ENCODE assay signal across 20 cellular contexts in the genomic region with DNA sequence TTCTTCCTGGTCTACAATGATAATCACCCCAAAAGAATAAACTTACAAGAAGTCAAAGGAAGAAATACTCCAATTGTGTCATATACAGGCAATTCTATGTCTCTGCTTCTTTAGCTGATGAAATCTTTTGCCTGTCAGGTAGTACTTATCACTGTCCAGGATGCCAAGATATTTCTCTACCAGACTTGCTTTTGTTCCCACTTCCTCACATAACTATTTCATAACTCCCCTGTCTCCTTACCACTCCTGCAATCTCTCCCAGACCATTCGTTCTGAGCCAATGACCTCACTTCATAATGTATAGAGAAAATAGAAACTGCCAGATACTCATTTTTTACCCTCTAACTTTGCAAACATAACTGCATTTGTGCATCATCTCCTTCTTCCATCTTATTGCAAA. TPM values are rescaled to one million over a fixed set of nuclear protein-coding genes. Genes with fewer than 3 reads are reported as not detected.
DNase-seq lines count a peak whose midpoint lies in the region; ATAC-seq, FAIRE-seq and TF ChIP-seq lines count a peak whose summit lies in the region.
"Had no signal": no experiment of that assay in that cellular context is flagged by ENCODE, and none has a peak within 500 bp of the region (broad histone marks: within the 10 kb centered on the region; RNA-seq: fewer than 3 reads in every experiment).

No MANE protein-coding gene starts in this region.

- peaks cover 6% of the 10 kb centered on the region for H3K4me1 Mint-ChIP-seq in MCF 10A (ENCODE audit: insufficient read depth, unreplicated experiment)
- H3K4me1 Mint-ChIP-seq: CD14-positive monocyte; CD4-positive, alpha-beta memory T cell; GM23338 had no signal

- 81% methylated on average over 1 of the region's 1 CpG for WGBS in mammary epithelial cell (ENCODE audit: low coverage, missing lambda C conversion rate)

- H3K4me1 ChIP-seq in mammary epithelial cell (ENCODE audit: insufficient read depth, low read length) (no peaks in the 10 kb centered on the region), mucosa of descending colon (ENCODE audit: low read depth) (no peaks in the 10 kb centered on the region)
- H3K4me1 ChIP-seq: BLaER1 had no signal

- no peaks in the 10 kb centered on the region for H3K9me3 Mint-ChIP-seq in MCF 10A (ENCODE audit: unreplicated experiment)
- H3K9me3 Mint-ChIP-seq: GM23338, HFFc6 had no signal

- intact Hi-C loops in MCF 10A (cut with micrococcal nuclease) = no loop called here
- intact Hi-C loops in mammary epithelial cell (cut with micrococcal nuclease) = no loop called here
- intact Hi-C loops in mucosa of descending colon (cut with DNase I, micrococcal nuclease) = no loop called here

- no peaks in the 10 kb centered on the region for H3K27me3 ChIP-seq in mammary epithelial cell (ENCODE audit: insufficient read depth, low read length)
- H3K27me3 ChIP-seq in bronchial epithelial cell (ENCODE audit: control insufficient read depth, insufficient read depth, low read length) = no peaks in the 10 kb centered on the region
- H3K27me3 ChIP-seq: BLaER1 had no signal

- no peak overlapping the region for H3K4me3 Mint-ChIP-seq in MCF 10A (ENCODE audit: unreplicated experiment)
- H3K4me3 Mint-ChIP-seq: CD14-positive monocyte; CD4-positive, alpha-beta memory T cell; GM23338; HFFc6 had no signal

- no peak for TF ChIP-seq CTCF in MCF 10A (IDR thresholded peaks at IDR 0.05; ENCODE audit: unreplicated experiment)
- no peak for TF ChIP-seq CTCF in mammary epithelial cell (conservative IDR thresholded peaks at IDR 0.05 in 1 of 2, IDR thresholded peaks at IDR 0.05 in 1 of 2; ENCODE audit: extremely low read depth in 1 of 2, insufficient read depth in 1 of 2, low read depth in 1 of 2, low read length in 2 of 2)
- TF ChIP-seq CTCF in bronchial epithelial cell (IDR thresholded peaks at IDR 0.05; ENCODE audit: insufficient read depth, low read length, severe bottlenecking) = no peak
- no peak for TF ChIP-seq CTCF in mucosa of descending colon (IDR thresholded peaks at IDR 0.05)

- no peaks in the 10 kb centered on the region for H3K79me2 ChIP-seq in mammary epithelial cell (ENCODE audit: insufficient read depth, low read length)

- no peak overlapping the region for H3K9ac ChIP-seq in mammary epithelial cell (ENCODE audit: insufficient read depth, low read length)
- H3K9ac ChIP-seq: BLaER1 had no signal

- no peak overlapping the region for H3K27ac ChIP-seq in mammary epithelial cell (ENCODE audit: insufficient read depth, low read depth, low read length)
- H3K27ac ChIP-seq: BLaER1 had no signal

- no peaks in the 10 kb centered on the region for H4K20me1 ChIP-seq in mammary epithelial cell (ENCODE audit: insufficient read depth, low read length)
- H4K20me1 ChIP-seq: BLaER1 had no signal

- BruUV-seq in MCF 10A (replicated peaks; lab: Mats Ljungman, UMichigan) = no TSS peak
- BruUV-seq in mammary epithelial cell (replicated peaks; lab: Mats Ljungman, UMichigan) = no TSS peak

- H3K36me3 Mint-ChIP-seq in MCF 10A (ENCODE audit: insufficient read depth, unreplicated experiment) = no peaks in the 10 kb centered on the region
- H3K36me3 Mint-ChIP-seq: CD4-positive, alpha-beta memory T cell had no signal

- H3K4me3 ChIP-seq in mammary epithelial cell (replicated peaks in 1 of 3; ENCODE audit: insufficient read depth in 1 of 3, low read depth in 2 of 3, low read length in 3 of 3) (no peak overlapping the region), bronchial epithelial cell (ENCODE audit: low read depth, low read length) (no peak overlapping the region), mucosa of descending colon (no peak overlapping the region)
- H3K4me3 ChIP-seq: BLaER1, GM23338 had no signal

- dilution Hi-C loops in mammary epithelial cell (cut with HindIII; ENCODE audit: low sequenced_read_pairs) = no loop called here

- POLR2A ChIA-PET in MCF 10A (lab: Yijun Ruan, JAX) = no interaction called here

- H3K4me2 ChIP-seq in mammary epithelial cell (ENCODE audit: insufficient read depth, low read depth, low read length) = no peak overlapping the region
- H3K4me2 ChIP-seq: BLaER1, GM23338 had no signal

- no peak overlapping the region for H2AFZ ChIP-seq in mammary epithelial cell (ENCODE audit: low read depth, low read length)
- H2AFZ ChIP-seq: GM23338 had no signal

- peak; percentile 29 for DNase-seq in MCF 10A (ENCODE audit: unreplicated experiment)
- DNase-seq in mammary epithelial cell = no peak
- peak; percentile 10 for DNase-seq in OCI-M1 (lab: John Stamatoyannopoulos, UW)
- no peak for DNase-seq in bronchial epithelial cell (ENCODE audit: low read depth)
- DNase-seq in GOT3 (lab: John Stamatoyannopoulos, UW) = no peak
- DNase-seq in mucosa of descending colon = no peak
- DNase-seq: 8988T; CD4-positive, alpha-beta memory T cell; DMS153; DMS79; GDM1; H7; HFFc6 had no signal

- H3K9me3 ChIP-seq in mammary epithelial cell (replicated peaks; ENCODE audit: insufficient read depth, low read length) (no peaks in the 10 kb centered on the region), mucosa of descending colon (no peaks in the 10 kb centered on the region)
- H3K9me3 ChIP-seq: BLaER1 had no signal

- H3K36me3 ChIP-seq in mammary epithelial cell (ENCODE audit: insufficient read depth, low read length) (no peaks in the 10 kb centered on the region), bronchial epithelial cell (ENCODE audit: control insufficient read depth, insufficient read depth, low read length) (no peaks in the 10 kb centered on the region), mucosa of descending colon (ENCODE audit: low read depth) (no peaks in the 10 kb centered on the region)
- H3K36me3 ChIP-seq: BLaER1 had no signal

- FAIRE-seq in bronchial epithelial cell (lab: Jason Lieb, UNC) = peak; percentile 28
- FAIRE-seq: GM12892, GM18507 had no signal

- H3K27ac Mint-ChIP-seq in MCF 10A (ENCODE audit: low read depth, unreplicated experiment) = no peak overlapping the region
- H3K27ac Mint-ChIP-seq: CD4-positive, alpha-beta memory T cell; GM23338; HFFc6 had no signal

- no peaks in the 10 kb centered on the region for H3K27me3 Mint-ChIP-seq in MCF 10A (ENCODE audit: insufficient read depth, unreplicated experiment)

- in situ Hi-C loops in mammary epithelial cell (cut with MboI; ENCODE audit: low sequenced_read_pairs in 2 of 2) = no loop called here

- CTCF ChIA-PET in MCF 10A (lab: Yijun Ruan, JAX) (no interaction called here), mammary epithelial cell (lab: Charles Lee; ENCODE audit: low non-redundant PET) (no interaction called here)

- no peak for ATAC-seq in HG03045 (IDR thresholded peaks at IDR 0.05; ENCODE audit: unreplicated experiment)
- ATAC-seq in mucosa of descending colon = no peak
- ATAC-seq: GM23338, HCT116 had no signal

RNA-seq across cellular contexts. Expression of a gene that starts 39.1 kb away (rescaled TPM):
- total RNA-seq in MCF 10A (2022) (0.28 TPM in 1 of 2 replicates, not detected in the other), mammary epithelial cell (1 to 10 TPM; 2.7 to 7.3 TPM), bronchial epithelial cell (1.1 and 3.8 TPM in 2 replicates), mucosa of descending colon (100 to 1,000 TPM in 1 of 3 donors, 10 to 100 TPM in 2; 42.6 to 114 (median 62.9) TPM)
- polyA plus RNA-seq in mammary epithelial cell = 4.5 TPM
- 13.3 TPM for polyA minus RNA-seq in mammary epithelial cell
- polyA plus RNA-seq: CD4-positive, alpha-beta memory T cell had no signal

Comparison
In these comparisons a context has a peak if more than half of its experiments do, and no peak if none do; other contexts are left out.
1. DNase-seq: peak in MCF 10A (single experiment) and OCI-M1 (single experiment); none in mammary epithelial cell (single experiment), bronchial epithelial cell (single experiment), GOT3 (single experiment) and mucosa of descending colon (0 of 3).